In the genomic region with DNA sequence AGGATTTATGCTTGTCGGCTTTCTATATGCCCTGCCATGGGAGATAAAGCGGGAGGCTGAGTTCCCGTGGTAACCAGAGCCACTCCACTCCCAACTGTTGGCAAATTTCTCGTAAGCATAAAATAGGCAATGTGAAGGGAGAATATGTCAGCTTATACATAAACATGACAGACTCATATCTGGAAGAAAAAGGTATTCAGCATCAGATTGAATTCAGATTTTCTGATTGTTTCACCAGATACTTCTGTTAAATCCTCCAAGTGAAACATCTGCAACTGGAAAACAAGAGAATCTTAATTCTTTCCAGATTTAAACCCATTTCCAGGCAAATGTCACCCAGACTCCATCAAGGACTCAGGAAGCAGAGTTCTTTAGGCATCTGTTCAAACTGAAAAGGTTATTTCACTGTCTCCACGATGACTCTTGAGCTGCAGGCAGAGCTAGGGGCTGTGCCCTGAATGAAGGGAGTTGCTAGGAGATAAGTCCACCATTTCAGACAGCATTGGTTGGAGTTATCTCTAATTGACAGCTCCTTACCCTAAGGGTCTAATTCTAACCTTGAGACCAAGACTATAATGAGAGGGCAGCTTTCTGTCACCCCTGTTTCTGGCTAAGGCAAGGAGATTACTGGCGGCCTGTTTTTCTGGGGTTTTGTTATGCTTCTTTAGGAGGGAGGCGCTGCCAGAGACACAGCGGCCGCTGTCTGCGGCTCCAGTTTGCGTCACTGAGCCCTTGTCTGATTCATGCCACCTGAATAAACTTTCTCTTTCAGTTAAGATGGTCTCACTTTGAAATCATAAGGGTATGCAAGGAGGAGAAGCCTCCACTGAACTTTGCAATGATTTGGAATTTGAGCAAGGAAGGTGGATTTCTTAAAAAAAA, we compare ENCODE assay signal across 10 cellular contexts.
DNase-seq lines count a peak whose midpoint lies in the region; ATAC-seq and FAIRE-seq lines count a peak whose summit lies in the region.
"Had no signal": no experiment of that assay in that cellular context is flagged by ENCODE, and none has a peak within 500 bp of the region (broad histone marks: within the 10 kb centered on the region; RNA-seq: fewer than 3 reads in every experiment).

No MANE protein-coding gene starts in this region.

- ATAC-seq in HG03469 (IDR thresholded peaks at IDR 0.05; ENCODE audit: unreplicated experiment) (no peak), GM19397 (IDR thresholded peaks at IDR 0.05; ENCODE audit: unreplicated experiment) (no peak)

- DNase-seq in DMS153 treated with DMSO at 0.1 percent for 48 hours (lab: John Stamatoyannopoulos, UW; ENCODE audit: unreplicated experiment) = peak; percentile 73
- peak; percentile 26 for DNase-seq in LHCN-M2 (ENCODE audit: low read depth)
- peak; percentile 12 for DNase-seq in amniotic epithelial cell (ENCODE audit: low read depth)
- peak; percentile 57 for DNase-seq in midbrain (lab: John Stamatoyannopoulos, UW)
- no peak for DNase-seq in GM19239 (ENCODE audit: insufficient read length, low spot score)
- DNase-seq in stimulated activated CD4-positive, alpha-beta T cell treated with anti-CD3 and anti-CD28 coated beads, Interleukin-12 subunit alpha, Interleukin-12 subunit beta, amount 100 ng/mL, for 4 hours = no peak
- DNase-seq: activated CD8-positive, alpha-beta memory T cell treated with anti-CD3 and anti-CD28 coated beads, Interleukin-2, amount 50 U/mL, for 4 hours; left cardiac atrium had no signal

- no peak for FAIRE-seq in GM19239 (lab: Jason Lieb, UNC)

Comparison
In these comparisons a context has a peak if more than half of its experiments do, and no peak if none do; other contexts are left out.
1. DNase-seq: peak in DMS153 treated with DMSO at 0.1 percent for 48 hours (single experiment), LHCN-M2 (single experiment), amniotic epithelial cell (single experiment) and midbrain (single experiment); none in GM19239 (single experiment) and stimulated activated CD4-positive, alpha-beta T cell treated with anti-CD3 and anti-CD28 coated beads, Interleukin-12 subunit alpha, Interleukin-12 subunit beta, amount 100 ng/mL, for 4 hours (single experiment).